ENCODE assay signal across 13 cellular contexts in genomic region chr3:52063026-52063723, GRCh38. TPM values are rescaled to one million over a fixed set of nuclear protein-coding genes. Genes with fewer than 3 reads are reported as not detected.
DNase-seq lines count a peak whose midpoint lies in the region; ATAC-seq, FAIRE-seq and TF ChIP-seq lines count a peak whose summit lies in the region.
"Had no signal": no experiment of that assay in that cellular context is flagged by ENCODE, and none has a peak within 500 bp of the region (broad histone marks: within the 10 kb centered on the region; RNA-seq: fewer than 3 reads in every experiment).

No MANE protein-coding gene starts in this region.

- dilution Hi-C loops in IMR-90 (cut with HindIII; ENCODE audit: low sequenced_read_pairs, unreplicated experiment), result no loop called here

- no peaks in the 10 kb centered on the region for H3K27me3 ChIP-seq in AG04450 (ENCODE audit: control insufficient read depth, insufficient read depth, low read length)
- H3K27me3 ChIP-seq in IMR-90 (ENCODE audit: control insufficient read depth, insufficient read depth, low read length), result no peaks in the 10 kb centered on the region; the same call in 1 of the 2 replicates
- H3K27me3 ChIP-seq in astrocyte (ENCODE audit: insufficient read depth, low read length), result no peaks in the 10 kb centered on the region
- no peaks in the 10 kb centered on the region for H3K27me3 ChIP-seq in colonic mucosa
- H3K27me3 ChIP-seq: adrenal gland, dorsolateral prefrontal cortex, spleen had no signal

- TF ChIP-seq CTCF in AG04450 (IDR thresholded peaks at IDR 0.05; ENCODE audit: low read depth, low read length) (no peak), IMR-90 (conservative IDR thresholded peaks at IDR 0.05; ENCODE audit: low read depth, low read length) (no peak), astrocyte (IDR thresholded peaks at IDR 0.05; ENCODE audit: insufficient read depth, low read depth, low read length) (no peak), mesothelial cell of epicardium (IDR thresholded peaks at IDR 0.05; ENCODE audit: unreplicated experiment) (no peak), WTC11 (IDR thresholded peaks at IDR 0.05) (no peak), colonic mucosa (IDR thresholded peaks at IDR 0.05) (no peak)

- H3K56ac ChIP-seq in IMR-90 (ENCODE audit: extremely low read depth, insufficient read depth, low read length), result no peak overlapping the region

- no peak overlapping the region for H3K18ac ChIP-seq in IMR-90 (ENCODE audit: low read depth, low read length)

- H2AFZ ChIP-seq in IMR-90 (replicated peaks; ENCODE audit: low read length, poor library complexity) (peak overlapping the region; percentile 27), astrocyte (ENCODE audit: low read depth, low read length) (no peak overlapping the region)

- no peak overlapping the region for H4K8ac ChIP-seq in IMR-90 (ENCODE audit: low read depth in 2 of 2, low read length in 2 of 2)

- ATAC-seq in IMR-90 (ENCODE audit: low read depth) (no peak), WTC11 (no peak)

- no peak overlapping the region for H4K91ac ChIP-seq in IMR-90 (ENCODE audit: insufficient read depth, low read depth, low read length)

- no peaks in the 10 kb centered on the region for H3K79me2 ChIP-seq in astrocyte (ENCODE audit: insufficient read depth, low read length)

- DNase-seq in AG04450 (ENCODE audit: low read depth, low spot score) (no peak), IMR-90 (no peak), astrocyte (ENCODE audit: low read depth) (no peak), mesothelial cell of epicardium (ENCODE audit: low spot score in 2 of 2, unreplicated experiment in 2 of 2) (no peak), dedifferentiated amniotic fluid mesenchymal stem cell (ENCODE audit: extremely low spot score) (no peak), activated T-cell treated with anti-CD3 and anti-CD28 coated beads for 4 hours (no peak), WTC11 (ENCODE audit: low spot score) (no peak), colonic mucosa (no peak)
- DNase-seq: activated CD8-positive, alpha-beta memory T cell treated with anti-CD3 and anti-CD28 coated beads, Interleukin-2, amount 50 U/mL, for 48 hours; dorsolateral prefrontal cortex; NCI-H2081; spleen had no signal

- H3K4me3 Mint-ChIP-seq in astrocyte (ENCODE audit: unreplicated experiment), result no peak overlapping the region
- H3K4me3 Mint-ChIP-seq in mesothelial cell of epicardium, result no peak overlapping the region
- H3K4me3 Mint-ChIP-seq in WTC11, result no peak overlapping the region

- BruUV-seq in IMR-90 (replicated peaks; lab: Mats Ljungman, UMichigan), result no TSS peak

- H3K27ac ChIP-seq in AG04450 (ENCODE audit: low read depth, low read length) (peak overlapping the region; percentile 39), IMR-90 (ENCODE audit: insufficient read depth, low read length) (no peak overlapping the region), astrocyte (ENCODE audit: low read depth, low read length) (no peak overlapping the region), colonic mucosa (no peak overlapping the region)
- H3K27ac ChIP-seq: adrenal gland had no signal

- no peak for TF ChIP-seq RAD21 in IMR-90 (IDR thresholded peaks at IDR 0.05; ENCODE audit: low read length)

- H3K9ac ChIP-seq in IMR-90 (ENCODE audit: low read depth, low read length), result no peak overlapping the region
- no peak overlapping the region for H3K9ac ChIP-seq in astrocyte (ENCODE audit: low read length)
- no peak overlapping the region for H3K9ac ChIP-seq in colonic mucosa (ENCODE audit: low read depth in 2 of 2, low read length in 2 of 2)

- in situ Hi-C loops in IMR-90 (cut with MboI; ENCODE audit: low sequenced_read_pairs), result no loop called here

- no peak overlapping the region for H3K4me3 ChIP-seq in AG04450 (ENCODE audit: low read depth, low read length)
- no peak overlapping the region for H3K4me3 ChIP-seq in IMR-90 (ENCODE audit: insufficient read depth, low read depth, low read length)
- no peak overlapping the region for H3K4me3 ChIP-seq in astrocyte (ENCODE audit: insufficient read depth, low read depth, low read length)
- H3K4me3 ChIP-seq in colonic mucosa, result no peak overlapping the region
- H3K4me3 ChIP-seq: adrenal gland, dorsolateral prefrontal cortex, spleen had no signal

- no peaks in the 10 kb centered on the region for H3K9me3 Mint-ChIP-seq in astrocyte (ENCODE audit: unreplicated experiment)
- no peaks in the 10 kb centered on the region for H3K9me3 Mint-ChIP-seq in mesothelial cell of epicardium
- H3K9me3 Mint-ChIP-seq in WTC11, result no peaks in the 10 kb centered on the region

- 66% methylated on average over 11 of the region's 14 CpGs; no CpG with 5 or more reads in 1 of the 2 experiments for WGBS in IMR-90 (ENCODE audit: extremely low coverage in 2 of 2, insufficient read length in 1 of 2), 2 experiments

- H3K9me3 ChIP-seq in AG04450 (ENCODE audit: control insufficient read depth, insufficient read depth, low read length), result 0 out of 2 replicates have a peak, but pooled peaks cover 3% of the 10 kb centered on the region
- no peaks in the 10 kb centered on the region for H3K9me3 ChIP-seq in IMR-90 (ENCODE audit: control insufficient read depth, insufficient read depth, low read length)
- no peaks in the 10 kb centered on the region for H3K9me3 ChIP-seq in astrocyte (ENCODE audit: insufficient read depth, low read depth, low read length)
- H3K9me3 ChIP-seq in colonic mucosa, result no peaks in the 10 kb centered on the region
- H3K9me3 ChIP-seq: adrenal gland, spleen had no signal

- no peak overlapping the region for H2BK20ac ChIP-seq in IMR-90 (ENCODE audit: low read depth, low read length)

- H2BK120ac ChIP-seq in IMR-90 (ENCODE audit: low read depth, low read length), result no peak overlapping the region

- POLR2A ChIA-PET in AG04450 (lab: Yijun Ruan, JAX) (no interaction called here), IMR-90 (lab: Charles Lee; ENCODE audit: unreplicated experiment) (no interaction called here), WTC11 (lab: Charles Lee) (no interaction called here)

- H2BK15ac ChIP-seq in IMR-90 (ENCODE audit: low read depth, low read length), result no peak overlapping the region

- peaks cover 14% of the 10 kb centered on the region for H3K4me1 ChIP-seq in IMR-90 (ENCODE audit: control insufficient read depth, insufficient read depth, low read length)
- peaks cover 10% of the 10 kb centered on the region for H3K4me1 ChIP-seq in astrocyte (ENCODE audit: insufficient read depth, low read length)
- H3K4me1 ChIP-seq in colonic mucosa, result no peaks in the 10 kb centered on the region
- H3K4me1 ChIP-seq: adrenal gland had no signal

- H3K14ac ChIP-seq in IMR-90 (replicated peaks; ENCODE audit: low read depth, low read length), result no peak overlapping the region

- no peaks in the 10 kb centered on the region for H3K36me3 ChIP-seq in IMR-90 (ENCODE audit: control insufficient read depth, insufficient read depth, low read length)
- no peaks in the 10 kb centered on the region for H3K36me3 ChIP-seq in astrocyte (ENCODE audit: insufficient read depth, low read length)
- H3K36me3 ChIP-seq in colonic mucosa, result no peaks in the 10 kb centered on the region
- H3K36me3 ChIP-seq: adrenal gland, spleen had no signal

- H2AK5ac ChIP-seq in IMR-90 (ENCODE audit: low read depth, low read length), result peak overlapping the region; percentile 35; the same call in 1 of the 2 replicates

- H3K4me1 Mint-ChIP-seq in astrocyte (ENCODE audit: low read depth, unreplicated experiment), result no peaks in the 10 kb centered on the region
- H3K4me1 Mint-ChIP-seq in mesothelial cell of epicardium, result peaks cover 34% of the 10 kb centered on the region
- no peaks in the 10 kb centered on the region for H3K4me1 Mint-ChIP-seq in WTC11

- H3K4ac ChIP-seq in IMR-90 (ENCODE audit: low read depth, low read length), result no peak overlapping the region

- no peaks in the 10 kb centered on the region for H4K20me1 ChIP-seq in IMR-90 (ENCODE audit: insufficient read depth, low read length)
- no peaks in the 10 kb centered on the region for H4K20me1 ChIP-seq in astrocyte (ENCODE audit: insufficient read depth, low read length)

- no peak for TF ChIP-seq POLR2A in IMR-90 (IDR thresholded peaks at IDR 0.05; ENCODE audit: low read depth, low read length)

- no peaks in the 10 kb centered on the region for H3K79me1 ChIP-seq in IMR-90 (ENCODE audit: low read depth in 1 of 2, low read length in 2 of 2)

- no peaks in the 10 kb centered on the region for H3K9me1 ChIP-seq in IMR-90 (ENCODE audit: insufficient read depth, low read length)

- CTCF ChIA-PET in AG04450 (lab: Charles Lee) (interaction anchor here (1.4 kb wide), 1 partner anchor 91 kb away, joined by 3 read pairs; the partner anchor contains the start of gene POC1A), IMR-90 (lab: Yijun Ruan, JAX) (no interaction called here), WTC11 (lab: Charles Lee) (interaction anchor here (0.6 to 2.6 kb wide), 6 partner anchors 10 to 157 kb away, joined by 3 to 13 read pairs (median 4); no protein-coding TSS in a partner anchor)

- H3K27me3 Mint-ChIP-seq in astrocyte (ENCODE audit: low read depth, unreplicated experiment) (peaks cover 25% of the 10 kb centered on the region), mesothelial cell of epicardium (ENCODE audit: low read depth) (no peaks in the 10 kb centered on the region), WTC11 (ENCODE audit: low read depth) (peaks cover 17% of the 10 kb centered on the region)

- H3K4me2 ChIP-seq in IMR-90 (ENCODE audit: low read depth, low read length) (no peak overlapping the region), astrocyte (ENCODE audit: low read length) (no peak overlapping the region)

- H4K5ac ChIP-seq in IMR-90 (ENCODE audit: low read depth, low read length), result no peak overlapping the region

- peak overlapping the region; percentile 53 for H3K27ac Mint-ChIP-seq in astrocyte (ENCODE audit: unreplicated experiment)
- H3K27ac Mint-ChIP-seq in mesothelial cell of epicardium, result peak overlapping the region; percentile 76
- no peak overlapping the region for H3K27ac Mint-ChIP-seq in WTC11

- FAIRE-seq in astrocyte (lab: Jason Lieb, UNC), result no peak

- H2AK9ac ChIP-seq in IMR-90 (replicated peaks; ENCODE audit: low read depth, low read length, poor library complexity), result peak overlapping the region; percentile 46

- peaks cover 2% of the 10 kb centered on the region for H3K36me3 Mint-ChIP-seq in astrocyte (ENCODE audit: low read depth, unreplicated experiment)
- no peaks in the 10 kb centered on the region for H3K36me3 Mint-ChIP-seq in mesothelial cell of epicardium
- H3K36me3 Mint-ChIP-seq in WTC11, result no peaks in the 10 kb centered on the region

- H2BK5ac ChIP-seq in IMR-90 (ENCODE audit: low read depth, low read length, poor library complexity, severe bottlenecking), result no peak overlapping the region

- intact Hi-C loops in IMR-90 (cut with micrococcal nuclease) (no loop called here), colonic mucosa (cut with DNase I) (loop anchor here (5.0 kb wide), 1 partner anchor 59 kb away; no protein-coding TSS in a partner anchor)

- no peak overlapping the region for H3K23ac ChIP-seq in IMR-90 (ENCODE audit: low read depth, low read length)

RNA-seq across cellular contexts. Expression of gene DUSP7, which starts 6.8 kb away (rescaled TPM):
- polyA plus RNA-seq in AG04450 (2011; rRNA removed), result 17.8 and 19.9 TPM in 2 replicates
- polyA minus RNA-seq in AG04450 (2011; rRNA and poly(A)+ RNA removed), result 36.8 and 44.8 TPM in 2 replicates
- 9.3 and 9.7 TPM in 2 replicates for total RNA-seq in IMR-90 (2012; rRNA removed)
- 24.0 and 27.8 TPM in 2 replicates for polyA plus RNA-seq in IMR-90 (2012; rRNA removed)
- 10.9 and 26.7 TPM in 2 replicates for polyA plus RNA-seq in IMR-90 (2012; cell fraction: cytosol; rRNA removed)
- polyA plus RNA-seq in IMR-90 (2012; cell fraction: nucleus; rRNA removed; ENCODE audit: low replicate concordance), result 8.9 and 16.8 TPM in 2 replicates
- 24.2 and 24.9 TPM in 2 replicates for total RNA-seq in astrocyte
- total RNA-seq in mesothelial cell of epicardium, result 32.0 to 34.6 TPM (median 32.2 TPM) in 3 replicates
- total RNA-seq in WTC11 (2021), result 15.9 to 18.8 TPM (median 16.2 TPM) in 3 replicates
- total RNA-seq in colonic mucosa, result 1 to 10 TPM; 9.5 to 9.8 TPM
